12 cellular contexts compared by ENCODE assay signal in genomic region chr10:94123253-94123995, GRCh38.
DNase-seq lines count a peak whose midpoint lies in the region; TF ChIP-seq lines count a peak whose summit lies in the region.
"Had no signal": no experiment of that assay in that cellular context is flagged by ENCODE, and none has a peak within 500 bp of the region (broad histone marks: within the 10 kb centered on the region; RNA-seq: fewer than 3 reads in every experiment).

No MANE protein-coding gene starts in this region.

- no peak overlapping the region for H3K4me2 ChIP-seq in OCI-LY7 (ENCODE audit: low read length)

- no peaks in the 10 kb centered on the region for H4K20me1 ChIP-seq in OCI-LY7 (ENCODE audit: insufficient read depth, low read length)

- H3K9me3 ChIP-seq in ascending aorta (no peaks in the 10 kb centered on the region), OCI-LY7 (ENCODE audit: low read length) (no peaks in the 10 kb centered on the region)
- H3K9me3 ChIP-seq: uterus had no signal

- POLR2A ChIA-PET in OCI-LY7 (lab: Charles Lee) = interaction anchor here (0.6 kb wide), 1 partner anchor 147 kb away, joined by 4 read pairs; no protein-coding TSS in a partner anchor

- H3K4me3 ChIP-seq in ascending aorta = no peak overlapping the region
- H3K4me3 ChIP-seq in OCI-LY7 (ENCODE audit: low read depth, low read length, poor library complexity, severe bottlenecking) = no peak overlapping the region
- H3K4me3 ChIP-seq: K562, uterus had no signal

- no TSS peak for BruUV-seq in OCI-LY7 (replicated peaks; lab: Mats Ljungman, UMichigan)

- peaks cover 3% of the 10 kb centered on the region; the same call in 1 of the 2 replicates for H3K36me3 Mint-ChIP-seq in HFFc6 (ENCODE audit: low read depth)

- H3K4me1 ChIP-seq in ascending aorta = peaks cover 14 to 50% of the 10 kb centered on the region in 2 donors
- no peaks in the 10 kb centered on the region for H3K4me1 ChIP-seq in OCI-LY7 (ENCODE audit: insufficient read depth, low read length, poor library complexity, severe bottlenecking)
- H3K4me1 ChIP-seq: uterus had no signal

- TF ChIP-seq CTCF in HFFc6 (IDR thresholded peaks at IDR 0.05) (no peak), ascending aorta (IDR thresholded peaks at IDR 0.05) (no peak), OCI-LY7 (conservative IDR thresholded peaks at IDR 0.05; ENCODE audit: low read length) (no peak)

- H3K27ac Mint-ChIP-seq in HFFc6 = peak overlapping the region; percentile 43
- H3K27ac Mint-ChIP-seq: activated CD4-positive, alpha-beta T cell treated with anti-CD3 and anti-CD28 coated beads, Interleukin-2, amount 10 ng/mL, durations not matched to agents 24 days and 14 days had no signal

- no peak overlapping the region for H2AFZ ChIP-seq in OCI-LY7 (ENCODE audit: low read length)

- no peaks in the 10 kb centered on the region for H3K79me2 ChIP-seq in OCI-LY7 (ENCODE audit: insufficient read depth, low read depth, low read length)

- no peaks in the 10 kb centered on the region for H3K9me2 ChIP-seq in OCI-LY7 (ENCODE audit: insufficient read depth, low read length)

- H3K27ac ChIP-seq in ascending aorta (peak overlapping the region; percentile 19 to 62), OCI-LY7 (ENCODE audit: low read depth, low read length, poor library complexity, severe bottlenecking) (no peak overlapping the region)

- peak overlapping the region; percentile 56 for H3K4me3 Mint-ChIP-seq in HFFc6
- H3K4me3 Mint-ChIP-seq: activated CD4-positive, alpha-beta T cell treated with anti-CD3 and anti-CD28 coated beads, Interleukin-2, amount 10 ng/mL, durations not matched to agents 24 days and 14 days; central memory CD8-positive, alpha-beta T cell had no signal

- intact Hi-C loops in ascending aorta (cut with DNase I) (no loop called here), OCI-LY7 (cut with micrococcal nuclease; ENCODE audit: unreplicated experiment) (no loop called here)

- no peaks in the 10 kb centered on the region for H3K27me3 ChIP-seq in ascending aorta
- H3K27me3 ChIP-seq: uterus had no signal

- H3K9me3 Mint-ChIP-seq in HFFc6 = no peaks in the 10 kb centered on the region
- H3K9me3 Mint-ChIP-seq: activated CD4-positive, alpha-beta T cell treated with anti-CD3 and anti-CD28 coated beads, Interleukin-2, amount 10 ng/mL, durations not matched to agents 24 days and 14 days had no signal

- DNase-seq in HFFc6 = peak; percentile 90
- no peak for DNase-seq in ascending aorta (ENCODE audit: low spot score in 2 of 2)
- DNase-seq in hepatic stellate cell (ENCODE audit: low spot score) = peak; percentile 70
- peak; percentile 69 for DNase-seq in stromal cell of bone marrow (ENCODE audit: low read depth)
- no peak for DNase-seq in NOMO-1 treated with DMSO at 0.1 percent for 48 hours (lab: John Stamatoyannopoulos, UW; ENCODE audit: unreplicated experiment)
- DNase-seq in stimulated activated CD4-positive, alpha-beta T cell treated with anti-CD3 and anti-CD28 coated beads, Interleukin-4, amount 100 ng/mL, for 4 hours = no peak
- DNase-seq in COLO668 (lab: John Stamatoyannopoulos, UW; ENCODE audit: unreplicated experiment) = no peak
- no peak for DNase-seq in OCI-LY7 (ENCODE audit: low spot score)
- DNase-seq: activated CD4-positive, alpha-beta T cell treated with anti-CD3 and anti-CD28 coated beads, Interleukin-2, amount 10 ng/mL, durations not matched to agents 24 days and 14 days; uterus had no signal

- H3K27me3 Mint-ChIP-seq in HFFc6 (ENCODE audit: insufficient read depth) = no peaks in the 10 kb centered on the region
- H3K27me3 Mint-ChIP-seq: central memory CD8-positive, alpha-beta T cell had no signal

- H3K36me3 ChIP-seq in ascending aorta = no peaks in the 10 kb centered on the region
- no peaks in the 10 kb centered on the region for H3K36me3 ChIP-seq in OCI-LY7 (ENCODE audit: insufficient read depth, low read length)
- H3K36me3 ChIP-seq: uterus had no signal

- peaks cover 2% of the 10 kb centered on the region; the same call in 1 of the 2 replicates for H3K4me1 Mint-ChIP-seq in HFFc6 (ENCODE audit: low read depth)
- H3K4me1 Mint-ChIP-seq: activated CD4-positive, alpha-beta T cell treated with anti-CD3 and anti-CD28 coated beads, Interleukin-2, amount 10 ng/mL, durations not matched to agents 24 days and 14 days; central memory CD8-positive, alpha-beta T cell had no signal

- CTCF ChIA-PET in OCI-LY7 (lab: Charles Lee; ENCODE audit: unreplicated experiment) = no interaction called here

Comparison
In these comparisons a context has a peak if more than half of its experiments do, and no peak if none do; other contexts are left out.
1. DNase-seq: peak in HFFc6 (single experiment), hepatic stellate cell (single experiment) and stromal cell of bone marrow (single experiment); none in ascending aorta (0 of 2), NOMO-1 treated with DMSO at 0.1 percent for 48 hours (single experiment), stimulated activated CD4-positive, alpha-beta T cell treated with anti-CD3 and anti-CD28 coated beads, Interleukin-4, amount 100 ng/mL, for 4 hours (0 of 2), COLO668 (single experiment) and OCI-LY7 (single experiment).